Comparison of ENCODE assay signal across 17 cellular contexts in the genomic region with DNA sequence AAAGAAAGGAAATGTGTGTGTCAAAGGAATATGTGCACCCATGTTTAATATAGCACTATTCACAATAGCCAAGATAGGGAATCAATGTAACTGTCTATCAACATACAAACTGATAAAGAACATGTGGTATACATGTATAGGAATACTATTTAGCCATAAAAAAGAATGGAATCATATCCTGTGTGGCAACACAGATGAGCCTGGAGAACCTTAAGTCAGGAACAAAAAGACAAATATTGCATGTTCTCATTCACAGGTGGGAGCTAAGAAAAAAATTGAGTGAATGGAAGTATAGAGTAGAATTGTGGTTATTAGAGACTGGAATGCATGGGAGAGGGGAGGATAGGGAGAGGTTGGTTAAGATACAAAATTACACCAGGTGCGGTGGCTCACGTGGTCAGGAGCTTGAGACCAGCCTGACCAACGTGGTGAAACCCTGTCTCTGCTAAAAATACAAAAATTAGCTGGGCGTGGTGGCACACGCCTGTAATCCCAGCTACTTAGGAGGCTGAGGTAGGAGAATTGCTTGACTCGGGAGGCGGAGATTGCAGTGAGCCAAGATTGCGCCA. TPM values are rescaled to one million over a fixed set of nuclear protein-coding genes. Genes with fewer than 3 reads are reported as not detected.
DNase-seq lines count a peak whose midpoint lies in the region; ATAC-seq lines count a peak whose summit lies in the region.
"Had no signal": no experiment of that assay in that cellular context is flagged by ENCODE, and none has a peak within 500 bp of the region (broad histone marks: within the 10 kb centered on the region; RNA-seq: fewer than 3 reads in every experiment).

No MANE protein-coding gene starts in this region.

- H3K27me3 Mint-ChIP-seq in activated naive CD8-positive, alpha-beta T cell = no peaks in the 10 kb centered on the region
- H3K27me3 Mint-ChIP-seq in activated naive CD8-positive, alpha-beta T cell treated with anti-CD3 and anti-CD28 coated beads for 36 hours = no peaks in the 10 kb centered on the region
- H3K27me3 Mint-ChIP-seq: B cell; CD4-positive, alpha-beta T cell had no signal

- H3K23ac ChIP-seq in trophoblast cell (ENCODE audit: low read length) = no peak overlapping the region

- no peaks in the 10 kb centered on the region for H3K9me3 Mint-ChIP-seq in activated naive CD8-positive, alpha-beta T cell (ENCODE audit: low read depth)
- no peaks in the 10 kb centered on the region for H3K9me3 Mint-ChIP-seq in activated naive CD8-positive, alpha-beta T cell treated with anti-CD3 and anti-CD28 coated beads for 36 hours
- H3K9me3 Mint-ChIP-seq: CD4-positive, alpha-beta T cell; CD8-positive, alpha-beta T cell had no signal

- H4K12ac ChIP-seq in trophoblast cell (ENCODE audit: low read depth, low read length) = no peak overlapping the region

- DNase-seq in activated naive CD8-positive, alpha-beta T cell treated with anti-CD3 and anti-CD28 coated beads for 36 hours = no peak
- DNase-seq in trophoblast cell (peak; percentile 43 to 64), ureter (ENCODE audit: low spot score) (no peak)
- DNase-seq: AML-193; Caco-2; Calu3; CD4-positive, alpha-beta T cell; CD8-positive, alpha-beta T cell; DMS79 treated with DMSO at 0.1 percent for 48 hours; GF-D8 had no signal

- H3K4me3 Mint-ChIP-seq in activated naive CD8-positive, alpha-beta T cell = peak overlapping the region; percentile 18
- no peak overlapping the region for H3K4me3 Mint-ChIP-seq in activated naive CD8-positive, alpha-beta T cell treated with anti-CD3 and anti-CD28 coated beads for 36 hours
- H3K4me3 Mint-ChIP-seq: B cell; CD4-positive, alpha-beta T cell; CD8-positive, alpha-beta T cell had no signal

- no peak overlapping the region for H3K14ac ChIP-seq in trophoblast cell (ENCODE audit: low read length)

- no peak overlapping the region for H4K91ac ChIP-seq in trophoblast cell (ENCODE audit: low read depth, low read length)

- H2BK120ac ChIP-seq in trophoblast cell (ENCODE audit: insufficient read depth, low read length, poor library complexity) = no peak overlapping the region

- no peaks in the 10 kb centered on the region for H3K27me3 ChIP-seq in trophoblast cell (ENCODE audit: insufficient read depth, low read length)
- H3K27me3 ChIP-seq: BLaER1 treated with 17β-estradiol and CSF1 and Interleukin-3, amounts not matched to agents 10 nM and 100 nM had no signal

- WGBS in trophoblast cell (ENCODE audit: extremely low coverage, insufficient coverage, insufficient read length) = no CpG with 5 or more reads among the region's 8 CpGs

- H3K79me1 ChIP-seq in trophoblast cell (ENCODE audit: low read length) = no peaks in the 10 kb centered on the region

- no peak overlapping the region for H3K4me3 ChIP-seq in trophoblast cell (ENCODE audit: low read depth, low read length)
- H3K4me3 ChIP-seq: A549; BLaER1 treated with 17β-estradiol and CSF1 and Interleukin-3, amounts not matched to agents 10 nM and 100 nM had no signal

- H3K4me2 ChIP-seq in trophoblast cell (ENCODE audit: low read length) = no peak overlapping the region
- H3K4me2 ChIP-seq: A549; BLaER1 treated with 17β-estradiol and CSF1 and Interleukin-3, amounts not matched to agents 10 nM and 100 nM had no signal

- H3K4ac ChIP-seq in trophoblast cell (ENCODE audit: low read depth, low read length) = no peak overlapping the region

- H3K18ac ChIP-seq in trophoblast cell (ENCODE audit: low read length) = no peak overlapping the region

- H3K27ac ChIP-seq in trophoblast cell (ENCODE audit: low read depth, low read length) = no peak overlapping the region
- H3K27ac ChIP-seq: 22Rv1; A549; BLaER1 treated with 17β-estradiol and CSF1 and Interleukin-3, amounts not matched to agents 10 nM and 100 nM; C4-2B had no signal

- ATAC-seq in HG02981 (IDR thresholded peaks at IDR 0.05; ENCODE audit: unreplicated experiment) = no peak
- ATAC-seq: A549; CD8-positive, alpha-beta T cell had no signal

- H3K27ac Mint-ChIP-seq in activated naive CD8-positive, alpha-beta T cell = no peak overlapping the region
- H3K27ac Mint-ChIP-seq in activated naive CD8-positive, alpha-beta T cell treated with anti-CD3 and anti-CD28 coated beads for 36 hours = no peak overlapping the region
- H3K27ac Mint-ChIP-seq: B cell; CD4-positive, alpha-beta T cell; CD8-positive, alpha-beta T cell had no signal

- no peak overlapping the region for H2BK12ac ChIP-seq in trophoblast cell (ENCODE audit: low read length)

- H3K4me1 Mint-ChIP-seq in activated naive CD8-positive, alpha-beta T cell (ENCODE audit: low read depth) = peaks cover 38% of the 10 kb centered on the region
- peaks cover 27% of the 10 kb centered on the region for H3K4me1 Mint-ChIP-seq in activated naive CD8-positive, alpha-beta T cell treated with anti-CD3 and anti-CD28 coated beads for 36 hours

- no peaks in the 10 kb centered on the region for H3K9me3 ChIP-seq in trophoblast cell (ENCODE audit: insufficient read depth, low read depth, low read length)
- H3K9me3 ChIP-seq: A549, Caco-2 had no signal

- peaks cover 9% of the 10 kb centered on the region for H3K36me3 Mint-ChIP-seq in activated naive CD8-positive, alpha-beta T cell
- H3K36me3 Mint-ChIP-seq in activated naive CD8-positive, alpha-beta T cell treated with anti-CD3 and anti-CD28 coated beads for 36 hours = peaks cover 16% of the 10 kb centered on the region

- no peak overlapping the region for H4K8ac ChIP-seq in trophoblast cell (ENCODE audit: low read depth, low read length)

- H3K36me3 ChIP-seq in trophoblast cell (ENCODE audit: control insufficient read depth in 1 of 2, insufficient read depth in 2 of 2, low read length in 2 of 2) = no peaks in the 10 kb centered on the region

- no peak overlapping the region for H3K9ac ChIP-seq in trophoblast cell (ENCODE audit: low read length)
- H3K9ac ChIP-seq: BLaER1 treated with 17β-estradiol and CSF1 and Interleukin-3, amounts not matched to agents 10 nM and 100 nM had no signal

- H2AFZ ChIP-seq in trophoblast cell (ENCODE audit: insufficient read depth, low read length, poor library complexity) = no peak overlapping the region

- no peaks in the 10 kb centered on the region for H3K79me2 ChIP-seq in trophoblast cell (ENCODE audit: control insufficient read depth, insufficient read depth, low read length, poor library complexity)

- no peak overlapping the region for H2AK5ac ChIP-seq in trophoblast cell (ENCODE audit: low read length)

- H2BK5ac ChIP-seq in trophoblast cell (ENCODE audit: low read depth, low read length, poor library complexity) = no peak overlapping the region

- H3K4me1 ChIP-seq in trophoblast cell (ENCODE audit: control insufficient read depth in 1 of 2, insufficient read depth in 2 of 2, low read length in 2 of 2) = no peaks in the 10 kb centered on the region
- H3K4me1 ChIP-seq: A549 had no signal

RNA-seq across cellular contexts. Expression of gene URGCP, which starts 10.5 kb away (rescaled TPM):
- 10 to 100 TPM; 24.3 to 26.1 TPM for total RNA-seq in activated naive CD8-positive, alpha-beta T cell treated with anti-CD3 and anti-CD28 coated beads for 36 hours
- 8.8 and 11.0 TPM in 2 replicates for polyA plus RNA-seq in trophoblast cell (2013)
- total RNA-seq in ureter = 39.1 TPM

RNA-seq across cellular contexts. Expression of gene MRPS24, which starts 26.6 kb away (rescaled TPM):
- total RNA-seq in activated naive CD8-positive, alpha-beta T cell treated with anti-CD3 and anti-CD28 coated beads for 36 hours = 100 to 1,000 TPM; 142 to 152 TPM
- polyA plus RNA-seq in trophoblast cell (2013) = 101 and 103 TPM in 2 replicates
- total RNA-seq in ureter = 66.7 TPM

RNA-seq across cellular contexts. Expression of gene UBE2D4, which starts 30.3 kb away (rescaled TPM):
- 10 to 100 TPM; 12.1 to 12.7 TPM for total RNA-seq in activated naive CD8-positive, alpha-beta T cell treated with anti-CD3 and anti-CD28 coated beads for 36 hours
- polyA plus RNA-seq in trophoblast cell (2013) = 3.4 TPM in 2 replicates
- 27.4 TPM for total RNA-seq in ureter

Comparison
In these comparisons a context has a peak if more than half of its experiments do, and no peak if none do; other contexts are left out.
1. DNase-seq: peak in trophoblast cell (2 of 2); none in activated naive CD8-positive, alpha-beta T cell treated with anti-CD3 and anti-CD28 coated beads for 36 hours (single experiment) and ureter (single experiment).